In genomic region chr20:57654363-57654997, GRCh38 we compare ENCODE assay signal across 1 cellular context.
TF ChIP-seq lines count a peak whose summit lies in the region.

No MANE protein-coding gene starts in this region.

TF ChIP-seq in K562, 482 proteins besides CTCF, POLR2A, EP300 and RAD21:
- TF ChIP-seq FOXJ3 (CRISPR knock-in tag; IDR thresholded peaks at IDR 0.05) (no peak), SMC3 (conservative IDR thresholded peaks at IDR 0.05; ENCODE audit: insufficient read depth, low read depth, low read length) (peak; percentile 75), CC2D1A (IDR thresholded peaks at IDR 0.05) (no peak), YY1 (IDR thresholded peaks at IDR 0.05; ENCODE audit: borderline replicate concordance in 1 of 3, control insufficient read depth in 1 of 3, extremely low read depth in 1 of 3, insufficient read depth in 3 of 3, insufficient read length in 1 of 3, insufficient replicate concordance in 2 of 3, low read depth in 1 of 3, low read length in 2 of 3) (no peak), ZKSCAN1 (IDR thresholded peaks at IDR 0.05; ENCODE audit: low read depth, low read length) (no peak), STAG1 (CRISPR knock-in tag; IDR thresholded peaks at IDR 0.05; ENCODE audit: borderline replicate concordance) (peak; percentile 48; the same call in 1 of the 2 replicates), SAP30 (IDR thresholded peaks at IDR 0.05; ENCODE audit: borderline replicate concordance, insufficient read depth, low read depth, low read length, poor library complexity, severe bottlenecking) (no peak), YBX1 (IDR thresholded peaks at IDR 0.05) (no peak), THAP7 (CRISPR knock-in tag; IDR thresholded peaks at IDR 0.05) (0 out of 2 replicates have a peak, but pooled peaks have one; percentile 36), SMARCC2 (IDR thresholded peaks at IDR 0.05; ENCODE audit: low read depth) (no peak), DEAF1 (CRISPR knock-in tag; IDR thresholded peaks at IDR 0.05) (peak; percentile 36), ZFP36 (IDR thresholded peaks at IDR 0.05; ENCODE audit: low read depth, low read length, partially characterized antibody) (no peak), PREB (CRISPR knock-in tag; IDR thresholded peaks at IDR 0.05) (no peak), MYC (IDR thresholded peaks at IDR 0.05; ENCODE audit: low read depth, low read length) (peak; percentile 15; the same call in 1 of the 2 replicates), MYC (CRISPR knock-in tag; IDR thresholded peaks at IDR 0.05; ENCODE audit: borderline replicate concordance, low read depth) (no peak), SREBF1 (IDR thresholded peaks at IDR 0.05; ENCODE audit: borderline replicate concordance, low read depth, low read length) (no peak), ZNF717 (CRISPR knock-in tag; IDR thresholded peaks at IDR 0.05) (no peak)
